In genomic region chr10:95508730-95509129, GRCh38 we compare ENCODE assay signal across 13 cellular contexts. TPM values are rescaled to one million over a fixed set of nuclear protein-coding genes. Genes with fewer than 3 reads are reported as not detected.
DNase-seq lines count a peak whose midpoint lies in the region; ATAC-seq, FAIRE-seq and TF ChIP-seq lines count a peak whose summit lies in the region.
"Had no signal": no experiment of that assay in that cellular context is flagged by ENCODE, and none has a peak within 500 bp of the region (broad histone marks: within the 10 kb centered on the region; RNA-seq: fewer than 3 reads in every experiment).

No MANE protein-coding gene starts in this region.

- peak; percentile 50 for ATAC-seq in HepG2
- no peak for ATAC-seq in HG02798 (IDR thresholded peaks at IDR 0.05; ENCODE audit: poor library complexity, unreplicated experiment)
- no peak for ATAC-seq in GM18867 (IDR thresholded peaks at IDR 0.05; ENCODE audit: unreplicated experiment)

- no peaks in the 10 kb centered on the region for H3K36me3 ChIP-seq in HUES48 (ENCODE audit: control insufficient read depth, insufficient read depth, low read length)
- H3K36me3 ChIP-seq in H1 (ENCODE audit: control insufficient read depth in 2 of 4, insufficient read depth in 4 of 4, low read length in 3 of 4) = no peaks in the 10 kb centered on the region
- no peaks in the 10 kb centered on the region for H3K36me3 ChIP-seq in HepG2 (replicated peaks in 1 of 2; ENCODE audit: control insufficient read depth in 1 of 2, insufficient read depth in 2 of 2, low read length in 2 of 2)
- no peaks in the 10 kb centered on the region for H3K36me3 ChIP-seq in skeletal muscle tissue (ENCODE audit: control insufficient read depth in 3 of 3, insufficient read depth in 3 of 3, low read length in 3 of 3)

- CTCF ChIA-PET in H1 (lab: Charles Lee; ENCODE audit: partially characterized antibody) = interaction anchor here (0.8 to 3.3 kb wide), 7 partner anchors 8 to 721 kb away, joined by 3 to 12 read pairs (median 5); no protein-coding TSS in a partner anchor
- CTCF ChIA-PET in HepG2 (lab: Yijun Ruan, JAX; ENCODE audit: low intra/inter-chr PET ratio, low total read pairs) = no interaction called here

- H2BK20ac ChIP-seq in H1 (ENCODE audit: low read length) = no peak overlapping the region

- TF ChIP-seq CTCF in H1 (IDR thresholded peaks at IDR 0.05; ENCODE audit: control extremely low read depth in 1 of 3, insufficient read depth in 1 of 3, low read depth in 1 of 3, low read length in 3 of 3) (no peak), HepG2 (CRISPR knock-in tag; IDR thresholded peaks at IDR 0.05) (no peak)

- no peak overlapping the region for H4K8ac ChIP-seq in H1 (ENCODE audit: extremely low read depth, insufficient read depth, low read length)

- peak overlapping the region; percentile 29 for H3K27ac ChIP-seq in HUES48 (ENCODE audit: low read depth, low read length)
- H3K27ac ChIP-seq in H1 (ENCODE audit: low read depth, low read length) = no peak overlapping the region
- peak overlapping the region; percentile 19 for H3K27ac ChIP-seq in HepG2 (ENCODE audit: extremely low read length, insufficient read depth, low read length)
- peak overlapping the region; percentile 60 for H3K27ac ChIP-seq in skeletal muscle tissue (ENCODE audit: low read depth, low read length)

- H2AFZ ChIP-seq in H1 (ENCODE audit: low read length) = no peak overlapping the region
- H2AFZ ChIP-seq in HepG2 (ENCODE audit: low read length) = no peak overlapping the region

- H3K9me3 ChIP-seq in HUES48 (ENCODE audit: control insufficient read depth, insufficient read depth, low read length) (no peaks in the 10 kb centered on the region), H1 (ENCODE audit: insufficient read depth in 2 of 2, low read depth in 1 of 2, low read length in 1 of 2) (no peaks in the 10 kb centered on the region), HepG2 (ENCODE audit: low read length) (no peaks in the 10 kb centered on the region), skeletal muscle tissue (ENCODE audit: control insufficient read depth in 3 of 3, low read length in 3 of 3) (no peaks in the 10 kb centered on the region)

- H3K4me1 ChIP-seq in HUES48 (ENCODE audit: control insufficient read depth, insufficient read depth, low read length) (peaks cover 25% of the 10 kb centered on the region), H1 (replicated peaks in 1 of 4; ENCODE audit: control insufficient read depth in 3 of 4, insufficient read depth in 4 of 4, low read length in 3 of 4) (peaks cover 0 to 10% (median 6%) of the 10 kb centered on the region in 4 experiments; a peak in 5 of 7 replicates), HepG2 (ENCODE audit: insufficient read depth, low read length) (peaks cover 78% of the 10 kb centered on the region), skeletal muscle tissue (ENCODE audit: control insufficient read depth in 3 of 3, insufficient read depth in 3 of 3, low read length in 3 of 3) (peaks cover 33 to 56% (median 34%) of the 10 kb centered on the region in 3 donors)

- H3K79me1 ChIP-seq in H1 (ENCODE audit: low read depth, low read length) = peaks cover 6% of the 10 kb centered on the region; the same call in 1 of the 2 replicates

- H3K18ac ChIP-seq in H1 (ENCODE audit: extremely low read depth, low read length) = no peak overlapping the region

- H3K27me3 ChIP-seq in HUES48 (ENCODE audit: control insufficient read depth, insufficient read depth, low read length) (no peaks in the 10 kb centered on the region), H1 (replicated peaks in 1 of 4; ENCODE audit: control insufficient read depth in 3 of 4, extremely low read depth in 1 of 4, insufficient read depth in 3 of 4, low read length in 3 of 4) (no peaks in the 10 kb centered on the region), HepG2 (ENCODE audit: control insufficient read depth in 1 of 2, insufficient read depth in 2 of 2, low read length in 2 of 2) (no peaks in the 10 kb centered on the region), skeletal muscle tissue (ENCODE audit: control insufficient read depth in 3 of 3, insufficient read depth in 3 of 3, low read length in 3 of 3) (no peaks in the 10 kb centered on the region)

- H3K56ac ChIP-seq in H1 (replicated peaks; ENCODE audit: insufficient read length, low read depth, low read length) = no peak overlapping the region

- H2AK5ac ChIP-seq in H1 (ENCODE audit: low read depth, low read length) = peak overlapping the region; percentile 17; the same call in 1 of the 2 replicates

- H2BK5ac ChIP-seq in H1 (ENCODE audit: low read depth, low read length) = no peak overlapping the region

- no peak overlapping the region for H2BK12ac ChIP-seq in H1 (ENCODE audit: low read depth, low read length)

- DNase-seq in H1 (ENCODE audit: low read depth in 1 of 2, low spot score in 2 of 2) (no peak), HepG2 (ENCODE audit: low spot score) (peak; percentile 28), NCI-H1048 (lab: John Stamatoyannopoulos, UW) (no peak), HCEC 1CT (no peak)
- DNase-seq: activated CD4-positive, alpha-beta T cell treated with anti-CD3 and anti-CD28 coated beads for 1 hour; effector CD4-positive, alpha-beta T cell; NCI-H1092; NCI-H526 treated with DMSO at 0.1 percent for 48 hours; retina had no signal

- H3K9ac ChIP-seq in HUES48 (ENCODE audit: low read depth, low read length) (no peak overlapping the region), H1 (replicated peaks in 1 of 4; ENCODE audit: extremely low read depth in 1 of 4, low read depth in 3 of 4, low read length in 3 of 4) (no peak overlapping the region; a peak in 1 of 7 replicates), HepG2 (ENCODE audit: insufficient read depth, low read depth, low read length) (0 out of 2 replicates have a peak overlapping the region, but pooled peaks have one; percentile 14), skeletal muscle tissue (ENCODE audit: low read depth in 1 of 3, low read length in 3 of 3) (no peak overlapping the region)

- no peaks in the 10 kb centered on the region; the same call in 1 of the 2 replicates for H3K23me2 ChIP-seq in H1 (ENCODE audit: low read depth, low read length)

- no TSS peak for BruUV-seq in HepG2 (replicated peaks; lab: Mats Ljungman, UMichigan)

- no peak for TF ChIP-seq RAD21 in H1 (IDR thresholded peaks at IDR 0.05 in 1 of 2, conservative IDR thresholded peaks at IDR 0.05 in 1 of 2; ENCODE audit: low read depth in 2 of 2, low read length in 2 of 2)
- TF ChIP-seq RAD21 in HepG2 (CRISPR knock-in tag; IDR thresholded peaks at IDR 0.05) = no peak

- no peak overlapping the region for H2BK120ac ChIP-seq in H1 (replicated peaks; ENCODE audit: low read depth, low read length)

- intact Hi-C loops in HepG2 (cut with micrococcal nuclease; ENCODE audit: unreplicated experiment) = no loop called here

- in situ Hi-C loops in HepG2 (cut with HindIII; ENCODE audit: extremely low pct_ligation_motif_present, low pct_unique_long_range_greater_than_20kb) = no loop called here

- no peak overlapping the region for H4K5ac ChIP-seq in H1 (ENCODE audit: insufficient read length, low read depth, low read length)

- H4K20me1 ChIP-seq in H1 (replicated peaks in 1 of 2; ENCODE audit: control insufficient read depth in 1 of 2, insufficient read depth in 2 of 2, low read length in 2 of 2) = no peaks in the 10 kb centered on the region
- no peaks in the 10 kb centered on the region for H4K20me1 ChIP-seq in HepG2 (ENCODE audit: insufficient read depth, low read length)

- no peak for TF ChIP-seq POLR2A in H1 (IDR thresholded peaks at IDR 0.05; ENCODE audit: control extremely low read depth in 1 of 2, low read depth in 2 of 2, low read length in 2 of 2)
- no peak for TF ChIP-seq POLR2A in HepG2 (IDR thresholded peaks at IDR 0.05; ENCODE audit: insufficient read depth in 1 of 2, low read depth in 2 of 2, low read length in 2 of 2)

- FAIRE-seq in H1 (lab: Jason Lieb, UNC) (no peak), HepG2 (lab: Jason Lieb, UNC) (no peak)

- WGBS in H1 (ENCODE audit: extremely low coverage in 1 of 2, insufficient coverage in 1 of 2, insufficient read length in 1 of 2, insufficient replicate concordance in 2 of 2, low coverage in 1 of 2, low lambda C conversion rate in 2 of 2, missing lambda C conversion rate in 1 of 2), 2 experiments = 67% methylated on average over 3 of the region's 3 CpGs; no CpG with 5 or more reads in 1 of the 2 experiments
- 51% methylated on average over 3 of the region's 3 CpGs for WGBS in HepG2 (ENCODE audit: low lambda C conversion rate)

- POLR2A ChIA-PET in H1 (lab: Charles Lee; ENCODE audit: partially characterized antibody) (interaction anchor here (0.9 to 1.2 kb wide), 2 partner anchors 32 to 39 kb away, joined by 3 to 4 read pairs; no protein-coding TSS in a partner anchor), HepG2 (lab: Yijun Ruan, JAX) (no interaction called here)

- H3K79me2 ChIP-seq in H1 (ENCODE audit: control insufficient read depth in 1 of 2, insufficient read depth in 2 of 2, low read length in 2 of 2) (peaks cover 0 to 59% of the 10 kb centered on the region in 2 experiments; a peak in 3 of 4 replicates), HepG2 (ENCODE audit: insufficient read depth, low read length) (peaks cover 56% of the 10 kb centered on the region)

- no peak overlapping the region for H2BK15ac ChIP-seq in H1 (ENCODE audit: low read length)

- H3K4ac ChIP-seq in H1 (replicated peaks; ENCODE audit: insufficient read length, low read depth, low read length) = no peak overlapping the region

- H3K4me3 ChIP-seq in HUES48 (ENCODE audit: low read depth, low read length) (no peak overlapping the region), H1 (ENCODE audit: extremely low read depth in 1 of 4, insufficient read depth in 2 of 4, low read depth in 3 of 4, low read length in 4 of 4) (no peak overlapping the region), HepG2 (replicated peaks in 1 of 3; ENCODE audit: insufficient read depth in 1 of 3, low read depth in 2 of 3, low read length in 3 of 3) (no peak overlapping the region), skeletal muscle tissue (ENCODE audit: low read length in 3 of 3) (peak overlapping the region in 2 of 3 donors; percentile 4 to 16)

- TF ChIP-seq EP300 in H1 (IDR thresholded peaks at IDR 0.05; ENCODE audit: borderline replicate concordance in 1 of 2, low read depth in 2 of 2, low read length in 2 of 2) (no peak), HepG2 (IDR thresholded peaks at IDR 0.05; ENCODE audit: low read depth in 2 of 2, low read length in 2 of 2) (no peak), HepG2 (CRISPR knock-in tag; IDR thresholded peaks at IDR 0.05; ENCODE audit: borderline replicate concordance) (no peak)

- no peak overlapping the region for H3K23ac ChIP-seq in H1 (ENCODE audit: insufficient read length)

- H4K91ac ChIP-seq in H1 (replicated peaks; ENCODE audit: insufficient read length, low read length) = no peak overlapping the region

- no peak overlapping the region for H3K4me2 ChIP-seq in H1 (ENCODE audit: insufficient read depth in 1 of 2, low read depth in 2 of 2, low read length in 2 of 2)
- peak overlapping the region; percentile 36 for H3K4me2 ChIP-seq in HepG2 (ENCODE audit: low read depth, low read length)

- H3K14ac ChIP-seq in H1 (ENCODE audit: insufficient read length) = no peak overlapping the region

RNA-seq across cellular contexts. Expression of gene SORBS1, which starts 52.4 kb away (rescaled TPM):
- total RNA-seq in H1 (2021; fragmentation: NEBNext Ultra II Directional; extraction: Animal tissue kit (Norgen Biotek cat#: 25700)) = 35.0 and 36.3 TPM in 2 replicates
- 16.0 and 17.5 TPM in 2 replicates for polyA plus RNA-seq in H1 (2011; rRNA removed)
- 17.4 TPM for polyA plus RNA-seq in H1 (2011; cell fraction: cytosol; rRNA removed)
- 38.7 TPM for polyA plus RNA-seq in H1 (2011; cell fraction: nucleus; rRNA removed)
- polyA plus RNA-seq in H1 (2012, experiment 1 of 2) = 17.4 to 23.9 TPM (median 20.8 TPM) in 4 replicates
- 2.6 TPM for polyA plus RNA-seq in H1 (2012, experiment 2 of 2)
- polyA plus RNA-seq in H1 (2013, experiment 1 of 2) = 14.4 TPM
- 13.5 TPM for polyA plus RNA-seq in H1 (2013, experiment 2 of 2)
- 46.4 and 54.3 TPM in 2 replicates for polyA minus RNA-seq in H1 (2011; rRNA and poly(A)+ RNA removed)
- 19.2 TPM for polyA minus RNA-seq in H1 (2011; cell fraction: cytosol; rRNA and poly(A)+ RNA removed)
- 61.9 TPM for polyA minus RNA-seq in H1 (2011; cell fraction: nucleus; rRNA and poly(A)+ RNA removed)
- total RNA-seq in HepG2 (2016; rRNA removed; fragmentation: Illumina TruSeq; extraction: Trizol) = 16.8 and 21.0 TPM in 2 replicates
- 6.9 and 8.4 TPM in 2 replicates for total RNA-seq in HepG2 (2016; cell fraction: cytosol; rRNA removed; fragmentation: Illumina TruSeq; extraction: Trizol; ENCODE audit: low read depth)
- total RNA-seq in HepG2 (2016; cell fraction: insoluble cytoplasmic fraction; rRNA removed; fragmentation: Illumina TruSeq; extraction: Trizol) = 16.7 and 20.1 TPM in 2 replicates
- 6.8 and 7.4 TPM in 2 replicates for total RNA-seq in HepG2 (2016; cell fraction: membrane; rRNA removed; fragmentation: Illumina TruSeq; extraction: Trizol)
- 22.7 and 24.8 TPM in 2 replicates for total RNA-seq in HepG2 (2016; cell fraction: nucleus; rRNA removed; fragmentation: Illumina TruSeq; extraction: Trizol)
- 30.1 and 39.8 TPM in 2 replicates for polyA plus RNA-seq in HepG2 (2011; rRNA removed)
- 21.6 and 22.7 TPM in 2 replicates for polyA plus RNA-seq in HepG2 (2011; cell fraction: cytosol; rRNA removed)
- polyA plus RNA-seq in HepG2 (2011; cell fraction: nucleus; rRNA removed) = 39.9 and 56.8 TPM in 2 replicates
- polyA plus RNA-seq in HepG2 (2012) = 22.1 and 55.4 TPM in 2 replicates
- 0.37 and 0.66 TPM in 2 replicates for polyA plus RNA-seq in HepG2 (2016; cell fraction: cytosol; fragmentation: Illumina TruSeq; extraction: Trizol; ENCODE audit: low read depth)
- polyA plus RNA-seq in HepG2 (2016; cell fraction: insoluble cytoplasmic fraction; fragmentation: Illumina TruSeq; extraction: Trizol; ENCODE audit: low read depth) = 18.0 and 20.6 TPM in 2 replicates
- polyA plus RNA-seq in HepG2 (2016; cell fraction: membrane; fragmentation: Illumina TruSeq; extraction: Trizol; ENCODE audit: low read depth) = 1.4 and 1.9 TPM in 2 replicates
- 24.7 and 25.1 TPM in 2 replicates for polyA plus RNA-seq in HepG2 (2016; cell fraction: nucleus; fragmentation: Illumina TruSeq; extraction: Trizol; ENCODE audit: insufficient read depth, low read depth)
- 2.7 and 66.2 TPM in 2 replicates for polyA minus RNA-seq in HepG2 (2011; rRNA and poly(A)+ RNA removed; ENCODE audit: low replicate concordance)
- 28.0 and 29.9 TPM in 2 replicates for polyA minus RNA-seq in HepG2 (2011; cell fraction: cytosol; rRNA and poly(A)+ RNA removed)
- 81.3 and 96.8 TPM in 2 replicates for polyA minus RNA-seq in HepG2 (2011; cell fraction: nucleus; rRNA and poly(A)+ RNA removed)
- total RNA-seq in skeletal muscle tissue = 66.8 TPM

Comparison
In these comparisons a context has a peak if more than half of its experiments do, and no peak if none do; other contexts are left out.
1. H3K4me3 ChIP-seq: peak in skeletal muscle tissue (2 of 3); none in HUES48 (single experiment), H1 (0 of 4) and HepG2 (0 of 3).